30 cellular contexts compared by ENCODE assay signal in the genomic region with DNA sequence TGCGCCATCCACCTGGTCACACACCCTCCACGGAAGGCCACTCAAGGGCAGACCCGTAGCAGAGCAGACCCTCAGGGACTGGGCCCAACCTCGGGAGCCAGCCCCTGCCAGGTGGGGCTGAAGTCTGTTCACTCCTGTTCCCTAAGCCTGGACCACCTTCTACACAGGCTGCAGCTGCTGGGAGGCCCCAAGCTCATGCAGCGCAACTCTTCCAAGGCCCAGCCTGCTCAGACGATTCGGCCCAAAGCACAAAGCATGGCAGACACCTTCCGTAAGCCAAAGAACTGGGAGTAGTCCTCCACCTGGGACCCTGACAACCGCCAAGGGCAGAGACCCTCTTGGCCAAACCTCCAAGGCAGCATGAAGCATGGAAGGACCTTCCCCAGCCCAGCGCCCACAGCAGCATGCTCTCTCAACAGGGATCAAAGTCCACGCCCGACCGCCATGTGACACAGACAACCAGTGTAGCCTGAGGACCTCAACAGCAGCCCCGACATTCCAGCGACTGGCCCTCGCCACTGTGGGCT. TPM values are rescaled to one million over a fixed set of nuclear protein-coding genes. Genes with fewer than 3 reads are reported as not detected.
A peak's percentile ranks its signal among the peaks of the same experiment; 100 is the strongest.
DNase-seq lines count a peak whose midpoint lies in the region; ATAC-seq, FAIRE-seq and TF ChIP-seq lines count a peak whose summit lies in the region.
"Had no signal": no experiment of that assay in that cellular context is flagged by ENCODE, and none has a peak within 500 bp of the region (broad histone marks: within the 10 kb centered on the region; RNA-seq: fewer than 3 reads in every experiment).

No MANE protein-coding gene starts in this region.

- H2AK5ac ChIP-seq in IMR-90 (ENCODE audit: low read depth, low read length) (no peak overlapping the region), neuronal stem cell (ENCODE audit: low read depth, low read length) (peak overlapping the region; percentile 20)

- no peak for FAIRE-seq in kidney (lab: Jason Lieb, UNC)
- FAIRE-seq: A549, HTR-8/SVneo had no signal

- H3K9me3 Mint-ChIP-seq in Caco-2 (ENCODE audit: unreplicated experiment) = no peaks in the 10 kb centered on the region
- H3K9me3 Mint-ChIP-seq: CD4-positive, alpha-beta T cell; HFFc6 had no signal

- H2BK120ac ChIP-seq in IMR-90 (ENCODE audit: low read depth, low read length) (no peak overlapping the region), neuronal stem cell (ENCODE audit: low read depth, low read length) (no peak overlapping the region)

- H4K8ac ChIP-seq in IMR-90 (ENCODE audit: low read depth in 2 of 2, low read length in 2 of 2) (no peak overlapping the region), neuronal stem cell (ENCODE audit: low read depth, low read length) (no peak overlapping the region)

- H3K36me3 ChIP-seq in Caco-2 (ENCODE audit: control insufficient read depth, insufficient read depth, low read length) = no peaks in the 10 kb centered on the region
- no peaks in the 10 kb centered on the region for H3K36me3 ChIP-seq in IMR-90 (ENCODE audit: control insufficient read depth, insufficient read depth, low read length)
- no peaks in the 10 kb centered on the region for H3K36me3 ChIP-seq in kidney (ENCODE audit: control insufficient read depth in 1 of 2, insufficient read depth in 2 of 2, low read length in 2 of 2)
- H3K36me3 ChIP-seq in neuronal stem cell (replicated peaks in 1 of 2; ENCODE audit: control insufficient read depth in 2 of 2, insufficient read depth in 2 of 2, low read length in 2 of 2) = no peaks in the 10 kb centered on the region
- H3K36me3 ChIP-seq in osteoblast (ENCODE audit: insufficient read depth, low read length) = no peaks in the 10 kb centered on the region
- H3K36me3 ChIP-seq: BLaER1 treated with 17β-estradiol and CSF1 and Interleukin-3, amounts not matched to agents 10 nM and 100 nM; HAP-1 had no signal

- TF ChIP-seq CTCF in Caco-2 (IDR thresholded peaks at IDR 0.05; ENCODE audit: insufficient read depth in 1 of 2, low read depth in 1 of 2, low read length in 1 of 2, severe bottlenecking in 1 of 2, unreplicated experiment in 1 of 2) = no peak
- TF ChIP-seq CTCF in IMR-90 (conservative IDR thresholded peaks at IDR 0.05; ENCODE audit: low read depth, low read length) = no peak
- TF ChIP-seq CTCF in kidney (IDR thresholded peaks at IDR 0.05; ENCODE audit: borderline replicate concordance, extremely low read depth, insufficient read depth) = no peak
- TF ChIP-seq CTCF in osteoblast (IDR thresholded peaks at IDR 0.05; ENCODE audit: extremely low read depth, low read depth, low read length) = no peak

- POLR2A ChIA-PET in Caco-2 (lab: Charles Lee) (no interaction called here), IMR-90 (lab: Charles Lee; ENCODE audit: unreplicated experiment) (no interaction called here)

- H3K27me3 Mint-ChIP-seq in Caco-2 (ENCODE audit: insufficient read depth, unreplicated experiment) = no peaks in the 10 kb centered on the region

- peaks cover 6% of the 10 kb centered on the region for H3K36me3 Mint-ChIP-seq in Caco-2 (ENCODE audit: insufficient read depth, unreplicated experiment)
- H3K36me3 Mint-ChIP-seq: IgD-negative memory B cell had no signal

- no peak overlapping the region for H2BK20ac ChIP-seq in IMR-90 (ENCODE audit: low read depth, low read length)

- H4K5ac ChIP-seq in IMR-90 (ENCODE audit: low read depth, low read length) = no peak overlapping the region

- no peaks in the 10 kb centered on the region for H3K27me3 ChIP-seq in Caco-2 (replicated peaks; ENCODE audit: control insufficient read depth, insufficient read depth, low read length)
- H3K27me3 ChIP-seq in IMR-90 (ENCODE audit: control insufficient read depth, insufficient read depth, low read length) = peaks cover 53% of the 10 kb centered on the region
- peaks cover 17 to 88% (median 67%) of the 10 kb centered on the region in 3 experiments for H3K27me3 ChIP-seq in neuronal stem cell (ENCODE audit: control insufficient read depth in 3 of 3, insufficient read depth in 3 of 3, low read depth in 1 of 3, low read length in 3 of 3)
- peaks cover 50% of the 10 kb centered on the region for H3K27me3 ChIP-seq in osteoblast (ENCODE audit: insufficient read depth, low read length)

- TF ChIP-seq RAD21 in IMR-90 (IDR thresholded peaks at IDR 0.05; ENCODE audit: low read length) = no peak

- H3K23ac ChIP-seq in IMR-90 (ENCODE audit: low read depth, low read length) (no peak overlapping the region), neuronal stem cell (ENCODE audit: low read depth, low read length, poor library complexity) (peak overlapping the region; percentile 34)

- H2BK12ac ChIP-seq in neuronal stem cell (ENCODE audit: low read length) = no peak overlapping the region

- H3K27ac ChIP-seq in IMR-90 (ENCODE audit: insufficient read depth, low read length) = no peak overlapping the region
- no peak overlapping the region for H3K27ac ChIP-seq in kidney (ENCODE audit: low read depth in 2 of 2, low read length in 2 of 2)
- H3K27ac ChIP-seq in neuronal stem cell (replicated peaks; ENCODE audit: low read length) = no peak overlapping the region
- no peak overlapping the region for H3K27ac ChIP-seq in osteoblast (ENCODE audit: low read depth, low read length)
- H3K27ac ChIP-seq: A549; BLaER1 treated with 17β-estradiol and CSF1 and Interleukin-3, amounts not matched to agents 10 nM and 100 nM; PC-9 had no signal

- no peaks in the 10 kb centered on the region for H3K9me3 ChIP-seq in Caco-2
- H3K9me3 ChIP-seq in IMR-90 (ENCODE audit: control insufficient read depth, insufficient read depth, low read length) = no peaks in the 10 kb centered on the region
- H3K9me3 ChIP-seq in kidney (ENCODE audit: control insufficient read depth in 1 of 2, low read length in 2 of 2) = no peaks in the 10 kb centered on the region
- H3K9me3 ChIP-seq in neuronal stem cell (replicated peaks in 1 of 2; ENCODE audit: control insufficient read depth in 2 of 2, insufficient read depth in 1 of 2, low read depth in 1 of 2, low read length in 2 of 2) = peaks cover 0 to 6% of the 10 kb centered on the region in 2 donors
- no peaks in the 10 kb centered on the region for H3K9me3 ChIP-seq in osteoblast (ENCODE audit: low read depth, low read length)
- H3K9me3 ChIP-seq: A549, HAP-1 had no signal

- intact Hi-C loops in Caco-2 (cut with micrococcal nuclease; ENCODE audit: unreplicated experiment) = no loop called here
- intact Hi-C loops in IMR-90 (cut with micrococcal nuclease) = no loop called here
- intact Hi-C loops in kidney (cut with DNase I) = no loop called here

- BruUV-seq in Caco-2 (replicated peaks; lab: Mats Ljungman, UMichigan) (no TSS peak), IMR-90 (replicated peaks; lab: Mats Ljungman, UMichigan) (no TSS peak)

- CTCF ChIA-PET in Caco-2 (lab: Charles Lee) (no interaction called here), IMR-90 (lab: Yijun Ruan, JAX) (no interaction called here)

- H3K9ac ChIP-seq in IMR-90 (ENCODE audit: low read depth, low read length) (no peak overlapping the region), kidney (ENCODE audit: low read length in 2 of 2) (no peak overlapping the region), neuronal stem cell (ENCODE audit: low read depth, low read length, poor library complexity) (no peak overlapping the region)
- H3K9ac ChIP-seq: BLaER1 treated with 17β-estradiol and CSF1 and Interleukin-3, amounts not matched to agents 10 nM and 100 nM had no signal

- no peaks in the 10 kb centered on the region for H3K79me2 ChIP-seq in osteoblast (ENCODE audit: insufficient read depth, low read length)

- H2AFZ ChIP-seq in IMR-90 (replicated peaks; ENCODE audit: low read length, poor library complexity) (no peak overlapping the region), neuronal stem cell (ENCODE audit: low read length) (no peak overlapping the region), osteoblast (ENCODE audit: low read length) (no peak overlapping the region)
- H2AFZ ChIP-seq: PC-9 had no signal

- no peak overlapping the region for H3K4me3 ChIP-seq in Caco-2 (ENCODE audit: low read depth, low read length)
- H3K4me3 ChIP-seq in IMR-90 (ENCODE audit: insufficient read depth, low read depth, low read length) = no peak overlapping the region
- no peak overlapping the region for H3K4me3 ChIP-seq in kidney (ENCODE audit: low read length in 2 of 2)
- H3K4me3 ChIP-seq in neuronal stem cell (ENCODE audit: low read length in 2 of 2) = no peak overlapping the region
- no peak overlapping the region for H3K4me3 ChIP-seq in osteoblast (ENCODE audit: insufficient read depth, low read length)
- H3K4me3 ChIP-seq: A549; BLaER1 treated with 17β-estradiol and CSF1 and Interleukin-3, amounts not matched to agents 10 nM and 100 nM; HAP-1; PC-9 had no signal

- DNase-seq in Caco-2 (no peak), IMR-90 (no peak), kidney (peak; percentile 65), neuronal stem cell (ENCODE audit: low spot score) (no peak), osteoblast (ENCODE audit: insufficient read length, low spot score, missing footprints) (no peak), NCI-H1105 (lab: John Stamatoyannopoulos, UW) (no peak), hepatic stellate cell (ENCODE audit: low spot score) (no peak), activated gamma-delta T cell (lab: John Stamatoyannopoulos, UW) (no peak)
- DNase-seq: AML-193; CD4-positive, alpha-beta T cell; DMS53; GOT3; HFFc6; NCI-H1092 treated with DMSO at 0.1 percent for 48 hours; NCI-H146; NCI-H1930; NCI-H2107; NCI-H446; NCI-H524 treated with DMSO at 0.1 percent for 48 hours; NCI-H774; PC-9; SHP77; SW 1271 had no signal

- H3K79me1 ChIP-seq in IMR-90 (ENCODE audit: low read depth in 1 of 2, low read length in 2 of 2) = no peaks in the 10 kb centered on the region
- H3K79me1 ChIP-seq in neuronal stem cell (ENCODE audit: low read depth, low read length) = no peaks in the 10 kb centered on the region

- no peak overlapping the region for H3K4ac ChIP-seq in IMR-90 (ENCODE audit: low read depth, low read length)
- H3K4ac ChIP-seq in neuronal stem cell (ENCODE audit: low read length) = no peak overlapping the region

- H3K4me1 ChIP-seq in Caco-2 (peaks cover 13% of the 10 kb centered on the region), IMR-90 (ENCODE audit: control insufficient read depth, insufficient read depth, low read length) (peaks cover 7% of the 10 kb centered on the region; the same call in 1 of the 2 replicates), kidney (ENCODE audit: control insufficient read depth in 1 of 2, insufficient read depth in 1 of 2, low read depth in 1 of 2, low read length in 2 of 2) (peaks cover 0 to 5% of the 10 kb centered on the region in 2 donors), neuronal stem cell (ENCODE audit: control insufficient read depth in 2 of 2, insufficient read depth in 1 of 2, low read depth in 1 of 2, low read length in 2 of 2) (peaks cover 12 to 13% of the 10 kb centered on the region in 2 donors), osteoblast (ENCODE audit: insufficient read depth, low read length) (peaks cover 5% of the 10 kb centered on the region)

- peak overlapping the region; percentile 19 for H3K27ac Mint-ChIP-seq in Caco-2 (ENCODE audit: unreplicated experiment)
- H3K27ac Mint-ChIP-seq: CD4-positive, alpha-beta T cell; HFFc6 had no signal

- H3K4me2 ChIP-seq in IMR-90 (ENCODE audit: low read depth, low read length) = no peak overlapping the region
- H3K4me2 ChIP-seq in neuronal stem cell (ENCODE audit: insufficient read depth, low read length, poor library complexity, severe bottlenecking) = no peak overlapping the region
- no peak overlapping the region for H3K4me2 ChIP-seq in osteoblast (ENCODE audit: insufficient read depth, low read length)
- H3K4me2 ChIP-seq: A549; BLaER1 treated with 17β-estradiol and CSF1 and Interleukin-3, amounts not matched to agents 10 nM and 100 nM; PC-9 had no signal

- 88% methylated on average over 12 of the region's 16 CpGs; no CpG with 5 or more reads in 1 of the 2 experiments for WGBS in IMR-90 (ENCODE audit: extremely low coverage in 2 of 2, insufficient read length in 1 of 2), 2 experiments
- no CpG with 5 or more reads among the region's 16 CpGs for WGBS in neuronal stem cell (ENCODE audit: extremely low coverage in 2 of 2, insufficient read length in 2 of 2, insufficient replicate concordance in 1 of 2), 2 donors

- in situ Hi-C loops in IMR-90 (cut with MboI; ENCODE audit: low sequenced_read_pairs) = loop anchor here (5.0 to 25.0 kb wide), 2 partner anchors 836 to 1021 kb away; a partner anchor contains a TSS

- H3K4me3 Mint-ChIP-seq in Caco-2 (ENCODE audit: unreplicated experiment) = no peak overlapping the region
- H3K4me3 Mint-ChIP-seq: HFFc6 had no signal

- H3K14ac ChIP-seq in IMR-90 (replicated peaks; ENCODE audit: low read depth, low read length) (no peak overlapping the region), neuronal stem cell (ENCODE audit: low read length) (no peak overlapping the region)

- H3K9me1 ChIP-seq in IMR-90 (ENCODE audit: insufficient read depth, low read length) = no peaks in the 10 kb centered on the region

- no peak overlapping the region for H2BK5ac ChIP-seq in IMR-90 (ENCODE audit: low read depth, low read length, poor library complexity, severe bottlenecking)
- H2BK5ac ChIP-seq in neuronal stem cell (ENCODE audit: low read length) = no peak overlapping the region

- TF ChIP-seq POLR2A in IMR-90 (IDR thresholded peaks at IDR 0.05; ENCODE audit: low read depth, low read length) = no peak

- H2AK9ac ChIP-seq in IMR-90 (replicated peaks; ENCODE audit: low read depth, low read length, poor library complexity) = peak overlapping the region; percentile 38

- no peaks in the 10 kb centered on the region for H4K20me1 ChIP-seq in IMR-90 (ENCODE audit: insufficient read depth, low read length)
- no peaks in the 10 kb centered on the region for H4K20me1 ChIP-seq in osteoblast (ENCODE audit: insufficient read depth, low read length)

- H4K91ac ChIP-seq in IMR-90 (ENCODE audit: insufficient read depth, low read depth, low read length) (no peak overlapping the region), neuronal stem cell (ENCODE audit: low read depth, low read length, poor library complexity) (no peak overlapping the region)

- no peak overlapping the region for H3K56ac ChIP-seq in IMR-90 (ENCODE audit: extremely low read depth, insufficient read depth, low read length)

- dilution Hi-C loops in IMR-90 (cut with HindIII; ENCODE audit: low sequenced_read_pairs, unreplicated experiment) = no loop called here

- no peak for ATAC-seq in IMR-90 (ENCODE audit: low read depth)
- ATAC-seq: A549 had no signal

- no peak overlapping the region for H2BK15ac ChIP-seq in IMR-90 (ENCODE audit: low read depth, low read length)
- H2BK15ac ChIP-seq in neuronal stem cell (ENCODE audit: low read length) = no peak overlapping the region

- H3K4me1 Mint-ChIP-seq in Caco-2 (ENCODE audit: low read depth, unreplicated experiment) = no peaks in the 10 kb centered on the region

- no peak overlapping the region for H3K18ac ChIP-seq in IMR-90 (ENCODE audit: low read depth, low read length)
- H3K18ac ChIP-seq in neuronal stem cell (ENCODE audit: low read length) = no peak overlapping the region

RNA-seq across cellular contexts. Expression of a gene that starts 11.5 kb away (rescaled TPM):
- total RNA-seq in Caco-2 (2022) (4.7 and 6.2 TPM in 2 replicates), IMR-90 (2012; rRNA removed) (under 0.01 TPM in 1 of 2 replicates, not detected in the other), kidney (15.2 TPM), osteoblast (not detected in 2 replicates)
- polyA plus RNA-seq in IMR-90 (2012; rRNA removed) (0.03 TPM in 1 of 2 replicates, not detected in the other), kidney (ENCODE audit: insufficient read depth, low read depth, low replicate concordance) (2.0 TPM)
- 0.01 and 0.04 TPM in 2 replicates for polyA plus RNA-seq in IMR-90 (2012; cell fraction: cytosol; rRNA removed)
- polyA plus RNA-seq in IMR-90 (2012; cell fraction: nucleus; rRNA removed; ENCODE audit: low replicate concordance) = 0.03 and 0.11 TPM in 2 replicates
- polyA plus RNA-seq in neuronal stem cell (2013, experiment 1 of 2) = 0.08 TPM
- 0.06 TPM for polyA plus RNA-seq in neuronal stem cell (2013, experiment 2 of 2)
- total RNA-seq: CD4-positive, alpha-beta T cell; G401; HFFc6; PC-9; RPMI7951 had no signal
- polyA plus RNA-seq: IgD-negative memory B cell had no signal
